Comparison of ENCODE assay signal across 10 cellular contexts in genomic region chr12:39331539-39332261, GRCh38.
"Had no signal": no experiment of that assay in that cellular context is flagged by ENCODE, and none has a peak within 500 bp of the region (broad histone marks: within the 10 kb centered on the region; RNA-seq: fewer than 3 reads in every experiment).

No MANE protein-coding gene starts in this region.

- H3K36me3 ChIP-seq: SJCRH30 had no signal

- H3K27me3 Mint-ChIP-seq: brain had no signal

- H3K9me3 ChIP-seq: SJCRH30, tibial artery had no signal

- DNase-seq: activated gamma-delta T cell treated with Interleukin-2 at 50 U/mL for 16 hours, amniotic stem cell, dermis blood vessel endothelial cell, endodermal cell, erythroblast, mesendoderm, SJCRH30, tibial artery had no signal

- H3K27ac ChIP-seq: hepatocyte, SJCRH30, tibial artery had no signal

- H3K4me3 ChIP-seq: hepatocyte, SJCRH30, tibial artery had no signal

- H3K27ac Mint-ChIP-seq: endodermal cell had no signal

- H3K9me3 Mint-ChIP-seq: brain, endodermal cell had no signal

- H3K27me3 ChIP-seq: hepatocyte, tibial artery had no signal

- H3K4me1 Mint-ChIP-seq: brain had no signal

- H3K4me1 ChIP-seq: SJCRH30, tibial artery had no signal

- H3K4me3 Mint-ChIP-seq: brain, endodermal cell had no signal
